ENCODE assay signal across 11 cellular contexts in genomic region chr2:36371070-36371962, GRCh38. TPM values are rescaled to one million over a fixed set of nuclear protein-coding genes. Genes with fewer than 3 reads are reported as not detected.
DNase-seq lines count a peak whose midpoint lies in the region; ATAC-seq, FAIRE-seq and TF ChIP-seq lines count a peak whose summit lies in the region.
"Had no signal": no experiment of that assay in that cellular context is flagged by ENCODE, and none has a peak within 500 bp of the region (broad histone marks: within the 10 kb centered on the region; RNA-seq: fewer than 3 reads in every experiment).

No MANE protein-coding gene starts in this region.

- H3K9ac ChIP-seq in keratinocyte (ENCODE audit: control insufficient read depth, extremely low read depth, insufficient read depth, low read length): peak overlapping the region; percentile 3
- peak overlapping the region in 1 of 2 donors; percentile 6 for H3K9ac ChIP-seq in stomach smooth muscle (ENCODE audit: low read length in 2 of 2)

- peaks cover 0 to 2% of the 10 kb centered on the region in 2 experiments for H3K36me3 ChIP-seq in keratinocyte (ENCODE audit: control insufficient read depth in 2 of 2, extremely low read depth in 1 of 2, insufficient read depth in 2 of 2, low read length in 2 of 2)
- H3K36me3 ChIP-seq in stomach smooth muscle (ENCODE audit: control insufficient read depth in 2 of 2, insufficient read depth in 2 of 2, low read length in 2 of 2): no peaks in the 10 kb centered on the region

- peak overlapping the region; percentile 75 for H3K4me3 Mint-ChIP-seq in HFFc6

- TF ChIP-seq CTCF in HFFc6 (IDR thresholded peaks at IDR 0.05): no peak
- no peak for TF ChIP-seq CTCF in keratinocyte (optimal IDR thresholded peaks at IDR 0.05 in 1 of 3, IDR thresholded peaks at IDR 0.05 in 1 of 3, conservative IDR thresholded peaks at IDR 0.05 in 1 of 3; ENCODE audit: extremely low read depth in 1 of 3, insufficient read depth in 2 of 3, low read length in 3 of 3)
- no peak for TF ChIP-seq CTCF in GM13977 (IDR thresholded peaks at IDR 0.05; ENCODE audit: extremely low read depth, insufficient read depth, missing control alignments)

- peaks cover 87% of the 10 kb centered on the region for H3K79me2 ChIP-seq in keratinocyte (ENCODE audit: control insufficient read depth, insufficient read depth, low read length)

- DNase-seq in HFFc6 (peak; percentile 34), amniotic epithelial cell (ENCODE audit: low read depth) (peak; percentile 43), keratinocyte (ENCODE audit: low read depth, low spot score) (no peak), ecto neural progenitor cell (ENCODE audit: low spot score) (no peak), islet precursor cell (no peak), GM13977 (ENCODE audit: low spot score) (no peak)
- DNase-seq: amygdala, GDM1, MM.1S had no signal

- H3K27ac Mint-ChIP-seq in HFFc6: peak overlapping the region; percentile 78

- no peaks in the 10 kb centered on the region for H3K9me3 Mint-ChIP-seq in HFFc6

- H3K9me1 ChIP-seq in keratinocyte (ENCODE audit: control insufficient read depth, extremely low read depth, insufficient read depth, low read length): no peaks in the 10 kb centered on the region

- H3K27me3 ChIP-seq in keratinocyte (ENCODE audit: control insufficient read depth, extremely low read depth, insufficient read depth, low read length): no peaks in the 10 kb centered on the region
- H3K27me3 ChIP-seq in stomach smooth muscle (ENCODE audit: control insufficient read depth in 1 of 2, insufficient read depth in 2 of 2, low read length in 2 of 2): no peaks in the 10 kb centered on the region

- peak overlapping the region in 2 of 3 experiments; percentile 34 to 43 for H3K4me3 ChIP-seq in keratinocyte (ENCODE audit: control insufficient read depth in 2 of 3, extremely low read depth in 1 of 3, insufficient read depth in 2 of 3, low read depth in 1 of 3, low read length in 3 of 3)
- no peak overlapping the region for H3K4me3 ChIP-seq in stomach smooth muscle (ENCODE audit: low read length in 2 of 2)

- H3K27me3 Mint-ChIP-seq in HFFc6 (ENCODE audit: insufficient read depth): peaks cover 11% of the 10 kb centered on the region

- peaks cover 100% of the 10 kb centered on the region for H3K4me1 Mint-ChIP-seq in HFFc6 (ENCODE audit: low read depth)

- H3K9me3 ChIP-seq in keratinocyte (ENCODE audit: control insufficient read depth, low read depth, low read length): no peaks in the 10 kb centered on the region
- H3K9me3 ChIP-seq in stomach smooth muscle (ENCODE audit: control insufficient read depth in 2 of 2, low read length in 2 of 2): no peaks in the 10 kb centered on the region

- peak; percentile 56 for FAIRE-seq in keratinocyte (lab: Jason Lieb, UNC)

- H3K36me3 Mint-ChIP-seq in HFFc6 (ENCODE audit: low read depth): peaks cover 68% of the 10 kb centered on the region

- ATAC-seq in GM21825 (IDR thresholded peaks at IDR 0.05; ENCODE audit: unreplicated experiment): no peak

- peak overlapping the region; percentile 48 for H3K27ac ChIP-seq in keratinocyte (ENCODE audit: control insufficient read depth, insufficient read depth, low read length)
- H3K27ac ChIP-seq in stomach smooth muscle (ENCODE audit: low read length): peak overlapping the region; percentile 18

- H3K4me2 ChIP-seq in keratinocyte (ENCODE audit: control insufficient read depth, extremely low read depth, insufficient read depth, low read depth, low read length): peak overlapping the region; percentile 67

- peaks cover 96% of the 10 kb centered on the region for H3K4me1 ChIP-seq in keratinocyte (ENCODE audit: control insufficient read depth, extremely low read depth, insufficient read depth, low read length)
- peaks cover 33% of the 10 kb centered on the region for H3K4me1 ChIP-seq in stomach smooth muscle (ENCODE audit: control insufficient read depth, insufficient read depth, low read length)

- H2AFZ ChIP-seq in keratinocyte (ENCODE audit: control insufficient read depth, low read length): no peak overlapping the region

- dilution Hi-C loops in keratinocyte (cut with MboI; ENCODE audit: extremely low pct_ligation_motif_present, low sequenced_read_pairs): no loop called here

- in situ Hi-C loops in GM13977 (cut with MboI; ENCODE audit: low pct_unique_long_range_greater_than_20kb, low sequenced_read_pairs, unreplicated experiment): loop anchor here (25.0 kb wide), 1 partner anchor 291 kb away; no protein-coding TSS in a partner anchor

- H4K20me1 ChIP-seq in keratinocyte (ENCODE audit: control insufficient read depth, extremely low read depth, insufficient read depth, low read length): no peaks in the 10 kb centered on the region

RNA-seq across cellular contexts. Expression of gene CRIM1, which starts 15.7 kb away (rescaled TPM):
- total RNA-seq in HFFc6 (2021; fragmentation: NEBNext Ultra II Directional; extraction: Animal tissue kit (Norgen Biotek cat#: 25700)): 100 to 1,000 TPM; 731 to 946 (median 839) TPM
- polyA plus RNA-seq in keratinocyte: 98.3 to 136 TPM (median 116 TPM) in 3 replicates
- polyA plus RNA-seq in keratinocyte (2011; ENCODE audit: low read depth): 32.2 TPM
- polyA plus RNA-seq in keratinocyte (2011; cell fraction: cytosol; rRNA removed): 54.2 and 69.7 TPM in 2 replicates
- 316 and 318 TPM in 2 replicates for polyA plus RNA-seq in keratinocyte (2011; cell fraction: nucleus; rRNA removed)
- 51.3 and 110 TPM in 2 replicates for polyA plus RNA-seq in keratinocyte (2012; ENCODE audit: low replicate concordance)
- polyA minus RNA-seq in keratinocyte: 353 to 631 TPM (median 519 TPM) in 3 replicates
- polyA minus RNA-seq in keratinocyte (2011; cell fraction: cytosol; rRNA and poly(A)+ RNA removed): 371 TPM
- 966 and 975 TPM in 2 replicates for polyA minus RNA-seq in keratinocyte (2011; cell fraction: nucleus; rRNA and poly(A)+ RNA removed)

Comparison
In these comparisons a context has a peak if more than half of its experiments do, and no peak if none do; other contexts are left out.
1. DNase-seq: peak in HFFc6 (single experiment) and amniotic epithelial cell (single experiment); none in keratinocyte (single experiment), ecto neural progenitor cell (single experiment), islet precursor cell (single experiment) and GM13977 (single experiment).
2. H3K4me3 ChIP-seq: peak in keratinocyte (2 of 3); none in stomach smooth muscle (0 of 2).